Comparison of ENCODE assay signal across 29 cellular contexts in genomic region chr3:37543692-37544091, GRCh38.
DNase-seq lines count a peak whose midpoint lies in the region; FAIRE-seq and TF ChIP-seq lines count a peak whose summit lies in the region.
"Had no signal": no experiment of that assay in that cellular context is flagged by ENCODE, and none has a peak within 500 bp of the region (broad histone marks: within the 10 kb centered on the region; RNA-seq: fewer than 3 reads in every experiment).

No MANE protein-coding gene starts in this region.

- no peak overlapping the region for H3K9ac ChIP-seq in mesendoderm (ENCODE audit: low read length)

- no peak overlapping the region for H2BK120ac ChIP-seq in mesendoderm (ENCODE audit: low read depth, low read length)

- no peak overlapping the region for H2BK5ac ChIP-seq in mesendoderm (ENCODE audit: low read length)

- no peak overlapping the region for H3K23ac ChIP-seq in mesendoderm (ENCODE audit: low read length)

- H4K8ac ChIP-seq in mesendoderm (ENCODE audit: low read depth, low read length), result no peak overlapping the region

- peaks cover 11% of the 10 kb centered on the region for H3K4me1 ChIP-seq in BE2C
- no peaks in the 10 kb centered on the region for H3K4me1 ChIP-seq in mesendoderm (ENCODE audit: control insufficient read depth, low read depth, low read length)
- H3K4me1 ChIP-seq: breast epithelium had no signal

- H3K18ac ChIP-seq in mesendoderm (ENCODE audit: low read length), result no peak overlapping the region

- H3K27me3 ChIP-seq in BE2C (no peaks in the 10 kb centered on the region), bronchial epithelial cell (ENCODE audit: control insufficient read depth, insufficient read depth, low read length) (no peaks in the 10 kb centered on the region), mesendoderm (ENCODE audit: insufficient read depth, low read length, poor library complexity) (no peaks in the 10 kb centered on the region)
- H3K27me3 ChIP-seq: breast epithelium, neutrophil, transverse colon had no signal

- no peak overlapping the region for H3K27ac ChIP-seq in mesendoderm (ENCODE audit: low read depth, low read length)
- H3K27ac ChIP-seq: breast epithelium, coronary artery, epithelial cell of prostate, neutrophil, transverse colon had no signal

- no peaks in the 10 kb centered on the region for H3K79me2 ChIP-seq in mesendoderm (ENCODE audit: control insufficient read depth, insufficient read depth, low read length)

- no peak overlapping the region for H2AK5ac ChIP-seq in mesendoderm (ENCODE audit: low read length)

- DNase-seq in BE2C, result peak; percentile 44
- DNase-seq in NCI-H1694 (lab: John Stamatoyannopoulos, UW), result peak; percentile 60
- DNase-seq in bronchial epithelial cell (ENCODE audit: low read depth), result peak; percentile 10
- DNase-seq in myocyte (ENCODE audit: low read depth), result peak; percentile 64
- no peak for DNase-seq in GM13976 (ENCODE audit: low spot score)
- DNase-seq in mesendoderm, result no peak
- no peak for DNase-seq in NCI-H1417 treated with DMSO at 0.1 percent for 48 hours (lab: John Stamatoyannopoulos, UW)
- no peak for DNase-seq in activated T-cell treated with anti-CD3 and anti-CD28 coated beads, Interleukin-2, amount 50 U/mL, for 48 hours
- DNase-seq: ACHN; activated CD4-positive, alpha-beta T cell treated with anti-CD3 and anti-CD28 coated beads for 48 hours; activated CD8-positive, alpha-beta memory T cell treated with anti-CD3 and anti-CD28 coated beads for 24 hours; activated T-cell treated with anti-CD3 and anti-CD28 coated beads for 4 hours; effector CD8-positive, alpha-beta T cell; GF-D8; head of caudate nucleus; Kasumi-1; left ventricle myocardium superior; naive B cell; NCI-H146; NCI-H2171 treated with DMSO at 0.1 percent for 48 hours; SHP77 treated with DMSO at 0.1 percent for 48 hours; stimulated activated CD4-positive, alpha-beta T cell treated with anti-CD3 and anti-CD28 coated beads, Interleukin-4, amount 100 ng/mL, for 4 hours; transverse colon had no signal

- H3K4me3 ChIP-seq in BE2C (ENCODE audit: low read depth, low read length) (no peak overlapping the region), bronchial epithelial cell (ENCODE audit: low read depth, low read length) (no peak overlapping the region), mesendoderm (ENCODE audit: low read length) (no peak overlapping the region)
- H3K4me3 ChIP-seq: breast epithelium, coronary artery, transverse colon had no signal

- H4K5ac ChIP-seq in mesendoderm (ENCODE audit: low read length), result no peak overlapping the region

- no peak overlapping the region for H2BK15ac ChIP-seq in mesendoderm (replicated peaks; ENCODE audit: low read depth)

- no CpG with 5 or more reads among the region's 4 CpGs for WGBS in mesendoderm (ENCODE audit: extremely low coverage, insufficient coverage, low lambda C conversion rate)

- H3K79me1 ChIP-seq in mesendoderm (ENCODE audit: low read length), result no peaks in the 10 kb centered on the region

- H3K36me3 ChIP-seq in BE2C (no peaks in the 10 kb centered on the region), bronchial epithelial cell (ENCODE audit: control insufficient read depth, insufficient read depth, low read length) (no peaks in the 10 kb centered on the region), mesendoderm (ENCODE audit: control insufficient read depth, insufficient read depth, low read length) (no peaks in the 10 kb centered on the region)
- H3K36me3 ChIP-seq: breast epithelium, transverse colon had no signal

- H3K56ac ChIP-seq in mesendoderm (ENCODE audit: low read length), result no peak overlapping the region

- H3K4me2 ChIP-seq in mesendoderm (ENCODE audit: low read length), result no peak overlapping the region

- FAIRE-seq in bronchial epithelial cell (lab: Jason Lieb, UNC), result no peak
- FAIRE-seq: HepG2, keratinocyte had no signal

- in situ Hi-C loops in GM13976 (cut with MboI; ENCODE audit: low sequenced_read_pairs, unreplicated experiment), result no loop called here

- H3K4ac ChIP-seq in mesendoderm (ENCODE audit: low read depth, low read length), result no peak overlapping the region

- no peaks in the 10 kb centered on the region for H3K9me3 ChIP-seq in BE2C
- H3K9me3 ChIP-seq: breast epithelium, neutrophil, transverse colon had no signal

- TF ChIP-seq CTCF in BE2C (IDR thresholded peaks at IDR 0.05; ENCODE audit: low read depth, low read length) (no peak), bronchial epithelial cell (IDR thresholded peaks at IDR 0.05; ENCODE audit: insufficient read depth, low read length, severe bottlenecking) (no peak), GM13976 (IDR thresholded peaks at IDR 0.05; ENCODE audit: borderline replicate concordance, control extremely low read depth, extremely low read depth, insufficient read depth, missing control alignments) (no peak)

Comparison
In these comparisons a context has a peak if more than half of its experiments do, and no peak if none do; other contexts are left out.
1. DNase-seq: peak in BE2C (single experiment), NCI-H1694 (single experiment), bronchial epithelial cell (single experiment) and myocyte (single experiment); none in GM13976 (single experiment), mesendoderm (single experiment), NCI-H1417 treated with DMSO at 0.1 percent for 48 hours (single experiment) and activated T-cell treated with anti-CD3 and anti-CD28 coated beads, Interleukin-2, amount 50 U/mL, for 48 hours (0 of 2).